7 cellular contexts compared by ENCODE assay signal in the genomic region with DNA sequence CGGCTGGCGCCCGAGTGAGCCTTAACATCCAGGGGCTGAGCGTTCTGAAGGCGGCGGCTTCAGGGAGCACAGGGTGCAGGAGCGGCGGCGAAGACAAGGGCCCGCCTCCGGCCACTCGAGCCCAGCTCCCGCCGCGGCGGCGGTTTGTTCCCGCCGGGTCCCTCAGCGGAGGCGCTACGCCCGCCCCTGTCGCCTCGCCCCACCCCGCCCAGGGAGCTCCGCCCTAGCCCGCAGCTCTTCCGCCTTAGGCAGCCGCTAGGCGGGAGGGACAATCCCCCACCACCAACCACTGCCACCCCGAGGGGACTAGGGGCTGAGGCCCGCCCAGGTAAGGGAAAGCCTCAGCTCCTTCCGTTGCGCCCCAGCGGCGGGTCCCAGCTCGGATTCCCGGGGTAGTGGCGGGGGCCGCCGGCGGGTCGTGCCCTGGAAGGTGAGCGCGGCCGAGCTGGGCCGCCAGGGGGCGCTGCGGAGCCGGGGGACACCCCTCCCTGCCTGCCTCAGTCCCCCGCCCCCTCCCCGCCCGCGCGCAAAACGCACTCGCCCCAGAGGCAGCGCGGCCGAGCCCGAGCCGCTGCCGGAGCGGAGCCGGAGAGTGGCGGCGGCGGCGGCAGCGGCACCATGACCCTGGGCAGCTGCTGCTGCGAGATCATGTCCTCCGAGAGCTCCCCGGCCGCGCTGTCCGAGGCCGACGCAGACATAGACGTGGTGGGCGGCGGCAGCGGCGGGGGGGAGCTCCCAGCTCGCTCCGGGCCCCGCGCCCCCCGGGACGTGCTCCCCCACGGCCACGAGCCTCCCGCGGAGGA. TPM values are rescaled to one million over a fixed set of nuclear protein-coding genes. Genes with fewer than 3 reads are reported as not detected.
DNase-seq lines count a peak whose midpoint lies in the region; ATAC-seq and TF ChIP-seq lines count a peak whose summit lies in the region.

TSS of gene FOXD2 (plus strand) at position 527 of the 803 bp plus-strand sequence. CDS start at position 619, 92 bp downstream.

- H3K4me1 ChIP-seq in gastrocnemius medialis, result peaks cover 8 to 17% of the 10 kb centered on the region in 2 donors

- intact Hi-C loops in gastrocnemius medialis (cut with DNase I; ENCODE audit: low total_unique reads), result loop anchor here (2.0 kb wide), 1 partner anchor 273 kb away; no protein-coding TSS in a partner anchor

- DNase-seq in GM13977 (ENCODE audit: low spot score) (peak; percentile 99), NCI-H1105 (lab: John Stamatoyannopoulos, UW) (peak; percentile 91), T-helper 1 cell (peak; percentile 81 to 92 (median 88)), anterior cingulate cortex (lab: John Stamatoyannopoulos, UW) (peak in 45 of 58 donors; percentile 2 to 75 (median 49)), hypothalamus (lab: John Stamatoyannopoulos, UW) (peak in 46 of 51 donors; percentile 11 to 79 (median 52)), gastrocnemius medialis (peak; percentile 57 to 66)

- in situ Hi-C loops in GM13977 (cut with MboI; ENCODE audit: low pct_unique_long_range_greater_than_20kb, low sequenced_read_pairs, unreplicated experiment) (no loop called here), gastrocnemius medialis (cut with MboI; ENCODE audit: low sequenced_read_pairs in 4 of 4) (loop anchor here in 1 of 4 donors (25.0 kb wide), 2 partner anchors 250 to 275 kb away; partner anchors contain the start of gene PDZK1IP1)

- H3K36me3 ChIP-seq in gastrocnemius medialis, result no peaks in the 10 kb centered on the region

- H3K27me3 ChIP-seq in gastrocnemius medialis, result peaks cover 59 to 81% (median 79%) of the 10 kb centered on the region in 3 donors

- peak within 1 kb of the TSS; percentile 69 to 78 (median 72) for H3K27ac ChIP-seq in gastrocnemius medialis

- H3K9me3 ChIP-seq in gastrocnemius medialis, result no peaks in the 10 kb centered on the region

- ATAC-seq in HG02759 (IDR thresholded peaks at IDR 0.05; ENCODE audit: unreplicated experiment) (peak; percentile 85), gastrocnemius medialis (peak; percentile 89 to 93)

- TF ChIP-seq CTCF in GM13977 (IDR thresholded peaks at IDR 0.05; ENCODE audit: extremely low read depth, insufficient read depth, missing control alignments), result peak; percentile 80
- TF ChIP-seq CTCF in gastrocnemius medialis (IDR thresholded peaks at IDR 0.05 in 4 of 5, conservative IDR thresholded peaks at IDR 0.05 in 1 of 5), result peak; percentile 83 to 99 (median 97)

- H3K4me3 ChIP-seq in gastrocnemius medialis, result peak within 1 kb of the TSS; percentile 71 to 95 (median 74)

- peak; percentile 48 to 52 for TF ChIP-seq POLR2A in gastrocnemius medialis (IDR thresholded peaks at IDR 0.05)

RNA-seq across cellular contexts. Expression of gene FOXD2, which starts in this region (rescaled TPM):
- under 1 TPM in 1 of 4 donors, not detected in 3; 0.11 TPM for total RNA-seq in gastrocnemius medialis

Comparison
In these comparisons a context has a peak if more than half of its experiments do, and no peak if none do; other contexts are left out.
1. Peak in every context shown above with its lines: DNase-seq, ATAC-seq, H3K4me3 ChIP-seq and H3K27ac ChIP-seq.
2. Peak in DNase-seq, ATAC-seq, H3K4me3 ChIP-seq and H3K27ac ChIP-seq in gastrocnemius medialis; RNA of the gene not detected or under 1 TPM.
3. DNase-seq: peak in every context shown above with its lines; median percentile 99 in GM13977; 91 in NCI-H1105; 88 in T-helper 1 cell; 62 in gastrocnemius medialis; 52 in hypothalamus; 49 in anterior cingulate cortex.